ENCODE assay signal across 13 cellular contexts in genomic region chr17:49190932-49191331, GRCh38. TPM values are rescaled to one million over a fixed set of nuclear protein-coding genes. Genes with fewer than 3 reads are reported as not detected.
DNase-seq lines count a peak whose midpoint lies in the region; ATAC-seq and TF ChIP-seq lines count a peak whose summit lies in the region.
"Had no signal": no experiment of that assay in that cellular context is flagged by ENCODE, and none has a peak within 500 bp of the region (broad histone marks: within the 10 kb centered on the region; RNA-seq: fewer than 3 reads in every experiment).

No MANE protein-coding gene starts in this region.

- no peaks in the 10 kb centered on the region for H3K27me3 Mint-ChIP-seq in activated CD8-positive, alpha-beta T cell treated with anti-CD3 and anti-CD28 coated beads for 36 hours
- peaks cover 4% of the 10 kb centered on the region for H3K27me3 Mint-ChIP-seq in nephron (ENCODE audit: low read depth)

- intact Hi-C loops in activated CD8-positive, alpha-beta T cell treated with anti-CD3 and anti-CD28 coated beads for 36 hours (cut with micrococcal nuclease): no loop called here
- intact Hi-C loops in upper lobe of right lung (cut with DNase I): no loop called here

- no peak overlapping the region for H3K9ac ChIP-seq in HUES64 (ENCODE audit: low read depth, low read length)

- peak overlapping the region; percentile 14; the same call in 1 of the 2 replicates for H3K4me3 ChIP-seq in HUES64 (ENCODE audit: low read length)
- H3K4me3 ChIP-seq in upper lobe of right lung: no peak overlapping the region
- H3K4me3 ChIP-seq: mucosa of descending colon had no signal

- H3K27ac Mint-ChIP-seq in activated CD8-positive, alpha-beta T cell treated with anti-CD3 and anti-CD28 coated beads for 36 hours: peak overlapping the region; percentile 71
- H3K27ac Mint-ChIP-seq in nephron: peak overlapping the region in 1 of 3 experiments; percentile 20

- H3K27me3 ChIP-seq in HUES64 (ENCODE audit: insufficient read depth, low read length): no peaks in the 10 kb centered on the region
- no peaks in the 10 kb centered on the region for H3K27me3 ChIP-seq in upper lobe of right lung

- H3K4me1 ChIP-seq in HUES64 (ENCODE audit: insufficient read depth, low read length) (no peaks in the 10 kb centered on the region), upper lobe of right lung (no peaks in the 10 kb centered on the region)

- TF ChIP-seq CTCF in activated CD8-positive, alpha-beta T cell treated with anti-CD3 and anti-CD28 coated beads for 36 hours (IDR thresholded peaks at IDR 0.05): no peak
- TF ChIP-seq CTCF in nephron (IDR thresholded peaks at IDR 0.05; ENCODE audit: unreplicated experiment in 3 of 3) (no peak), upper lobe of right lung (IDR thresholded peaks at IDR 0.05) (no peak)

- DNase-seq in DMS53 (lab: John Stamatoyannopoulos, UW) (peak; percentile 26), DMS53 treated with DMSO at 0.1 percent for 48 hours (lab: John Stamatoyannopoulos, UW; ENCODE audit: unreplicated experiment) (no peak), upper lobe of right lung (no peak), HK-2 (ENCODE audit: unreplicated experiment) (no peak)
- no peak for DNase-seq in activated CD8-positive, alpha-beta T cell treated with anti-CD3 and anti-CD28 coated beads for 36 hours
- DNase-seq: mucosa of descending colon, NCI-H446 had no signal

- peaks cover 30% of the 10 kb centered on the region for H3K4me1 Mint-ChIP-seq in activated CD8-positive, alpha-beta T cell treated with anti-CD3 and anti-CD28 coated beads for 36 hours (ENCODE audit: low read depth)
- H3K4me1 Mint-ChIP-seq in nephron: no peaks in the 10 kb centered on the region

- peaks cover 7% of the 10 kb centered on the region for H3K36me3 Mint-ChIP-seq in activated CD8-positive, alpha-beta T cell treated with anti-CD3 and anti-CD28 coated beads for 36 hours (ENCODE audit: low read depth)
- H3K36me3 Mint-ChIP-seq in nephron (ENCODE audit: low read depth): no peaks in the 10 kb centered on the region

- H3K9me3 Mint-ChIP-seq in activated CD8-positive, alpha-beta T cell treated with anti-CD3 and anti-CD28 coated beads for 36 hours: peaks cover 1% of the 10 kb centered on the region
- H3K9me3 Mint-ChIP-seq in nephron: peaks cover 5% of the 10 kb centered on the region

- H3K27ac ChIP-seq in HUES64 (ENCODE audit: low read depth, low read length) (no peak overlapping the region), upper lobe of right lung (no peak overlapping the region)

- H3K4me3 Mint-ChIP-seq in activated CD8-positive, alpha-beta T cell treated with anti-CD3 and anti-CD28 coated beads for 36 hours: peak overlapping the region; percentile 40
- peak overlapping the region; percentile 73 to 78 (median 77) for H3K4me3 Mint-ChIP-seq in nephron

- CTCF ChIA-PET in activated CD8-positive, alpha-beta T cell treated with anti-CD3 and anti-CD28 coated beads for 36 hours (lab: Charles Lee): interaction anchor here (2.8 to 14.8 kb wide), 4 partner anchors 10 to 36 kb away, joined by 11 to 126 read pairs (median 52); partner anchors contain the start of genes ABI3 and GNGT2

- no peaks in the 10 kb centered on the region for H3K9me3 ChIP-seq in HUES64 (ENCODE audit: insufficient read depth, low read depth, low read length)
- no peaks in the 10 kb centered on the region for H3K9me3 ChIP-seq in upper lobe of right lung
- H3K9me3 ChIP-seq: mucosa of descending colon had no signal

- no peaks in the 10 kb centered on the region for H3K36me3 ChIP-seq in HUES64 (ENCODE audit: insufficient read depth, low read length)
- no peaks in the 10 kb centered on the region for H3K36me3 ChIP-seq in upper lobe of right lung

- no peak for ATAC-seq in activated CD8-positive, alpha-beta T cell treated with anti-CD3 and anti-CD28 coated beads for 36 hours
- no peak for ATAC-seq in upper lobe of right lung
- ATAC-seq in GM18870 (IDR thresholded peaks at IDR 0.05; ENCODE audit: unreplicated experiment): no peak

- WGBS in HUES64: 86% methylated on average over 3 of the region's 4 CpGs

- POLR2A ChIA-PET in activated CD8-positive, alpha-beta T cell treated with anti-CD3 and anti-CD28 coated beads for 36 hours (lab: Charles Lee): interaction anchor here (0.5 to 6.2 kb wide), 12 partner anchors 8 to 151 kb away, joined by 3 to 57 read pairs (median 9); partner anchors contain the start of genes ABI3, GNGT2 and PHOSPHO1

RNA-seq across cellular contexts. Expression of gene GNGT2, which starts 19.4 kb away (rescaled TPM):
- polyA plus RNA-seq in HUES64 (2013, experiment 1 of 2): 0.75 TPM
- 0.89 TPM for polyA plus RNA-seq in HUES64 (2013, experiment 2 of 2)
- total RNA-seq in activated CD8-positive, alpha-beta T cell treated with anti-CD3 and anti-CD28 coated beads for 36 hours: 10 to 100 TPM; 21.7 to 23.9 TPM
- total RNA-seq in upper lobe of right lung: 8.5 TPM
- total RNA-seq: LHCN-M2, SK-MEL-5 had no signal

RNA-seq across cellular contexts. Expression of gene ABI3, which starts 19.6 kb away (rescaled TPM):
- 1.9 TPM for polyA plus RNA-seq in HUES64 (2013, experiment 1 of 2)
- polyA plus RNA-seq in HUES64 (2013, experiment 2 of 2): 2.3 TPM
- 10 to 100 TPM; 39.3 to 45.1 TPM for total RNA-seq in activated CD8-positive, alpha-beta T cell treated with anti-CD3 and anti-CD28 coated beads for 36 hours
- 31.5 TPM for total RNA-seq in upper lobe of right lung
- total RNA-seq: LHCN-M2, SK-MEL-5 had no signal

RNA-seq across cellular contexts. Expression of gene PHOSPHO1, which starts 39.7 kb away (rescaled TPM):
- polyA plus RNA-seq in HUES64 (2013, experiment 1 of 2): 0.40 TPM
- polyA plus RNA-seq in HUES64 (2013, experiment 2 of 2): 0.19 TPM
- not detected for total RNA-seq in activated CD8-positive, alpha-beta T cell treated with anti-CD3 and anti-CD28 coated beads for 36 hours
- 1.7 TPM for total RNA-seq in upper lobe of right lung
- total RNA-seq: epithelial cell of proximal tubule had no signal

RNA-seq across cellular contexts. Expression of gene B4GALNT2, which starts 58.4 kb away (rescaled TPM):
- not detected for polyA plus RNA-seq in HUES64 (2013, experiment 1 of 2)
- polyA plus RNA-seq in HUES64 (2013, experiment 2 of 2): not detected
- total RNA-seq in activated CD8-positive, alpha-beta T cell treated with anti-CD3 and anti-CD28 coated beads for 36 hours: not detected
- 0.23 TPM for total RNA-seq in upper lobe of right lung
- total RNA-seq: LHCN-M2, SK-MEL-5 had no signal
